Comparison of ENCODE assay signal across 23 cellular contexts in the genomic region with DNA sequence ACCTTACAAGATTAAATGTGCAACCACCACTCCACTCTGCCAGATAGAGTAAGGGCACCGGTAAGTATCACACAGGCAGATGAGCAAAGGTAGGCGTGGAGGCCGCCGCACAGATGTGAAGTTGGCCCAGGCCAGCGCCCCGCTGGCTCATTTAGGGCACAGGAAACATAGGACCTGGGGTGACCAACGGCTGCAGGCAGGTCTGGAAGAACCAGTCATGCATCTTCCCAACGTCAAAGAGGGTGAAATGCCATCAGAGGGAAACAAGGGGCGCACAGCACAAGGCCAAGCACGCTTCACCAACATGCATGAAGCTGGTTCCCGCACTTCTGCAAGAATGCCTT. TPM values are rescaled to one million over a fixed set of nuclear protein-coding genes. Genes with fewer than 3 reads are reported as not detected.
DNase-seq lines count a peak whose midpoint lies in the region; ATAC-seq and TF ChIP-seq lines count a peak whose summit lies in the region.
"Had no signal": no experiment of that assay in that cellular context is flagged by ENCODE, and none has a peak within 500 bp of the region (broad histone marks: within the 10 kb centered on the region; RNA-seq: fewer than 3 reads in every experiment).

No MANE protein-coding gene starts in this region.

- DNase-seq in H9 (no peak), esophagus squamous epithelium (lab: John Stamatoyannopoulos, UW) (no peak), adrenal gland (no peak), OCI-M2 (lab: John Stamatoyannopoulos, UW; ENCODE audit: unreplicated experiment) (no peak)
- DNase-seq in stimulated activated naive CD4-positive, alpha-beta T cell treated with Interleukin-2 at 50 U/mL for 16 hours (lab: John Stamatoyannopoulos, UW) = no peak
- DNase-seq: Caco-2, DMS153, GM23248, NCI-H1048, NCI-H1436 treated with DMSO at 0.1 percent for 48 hours, NCI-H2029 treated with DMSO at 0.1 percent for 48 hours, NCI-H2171 treated with DMSO at 0.1 percent for 48 hours, NCI-H748 treated with DMSO at 0.1 percent for 48 hours had no signal

- H3K4me2 ChIP-seq in BLaER1 = peak overlapping the region; percentile 48
- H3K4me2 ChIP-seq in H9 (ENCODE audit: insufficient read depth, insufficient read length, low read length) = no peak overlapping the region
- H3K4me2 ChIP-seq: A549, KMS-11 had no signal

- no peak overlapping the region for H3K18ac ChIP-seq in H9 (ENCODE audit: insufficient read length, low read depth, low read length)

- H3K27ac ChIP-seq in BLaER1 (no peak overlapping the region), H9 (ENCODE audit: insufficient read length, low read depth, low read length) (no peak overlapping the region), esophagus squamous epithelium (peak overlapping the region in 3 of 4 donors; percentile 25 to 50 (median 45)), neutrophil (peak overlapping the region; percentile 97), adrenal gland (peak overlapping the region in 2 of 5 donors; percentile 59 to 76)
- H3K27ac ChIP-seq: A549, C4-2B, GM23248, KMS-11, SK-N-MC had no signal

- H3K4ac ChIP-seq in H9 (ENCODE audit: low read depth, low read length) = no peak overlapping the region

- peaks cover 56% of the 10 kb centered on the region for H3K4me1 ChIP-seq in BLaER1
- no peaks in the 10 kb centered on the region for H3K4me1 ChIP-seq in H9 (ENCODE audit: insufficient read depth, low read length)
- peaks cover 0 to 11% (median 0%) of the 10 kb centered on the region in 3 donors for H3K4me1 ChIP-seq in esophagus squamous epithelium
- H3K4me1 ChIP-seq in neutrophil (ENCODE audit: control insufficient read depth in 1 of 2, insufficient read depth in 1 of 2, low read depth in 1 of 2, low read length in 1 of 2) = peaks cover 79 to 82% of the 10 kb centered on the region in 2 experiments
- peaks cover 5 to 15% of the 10 kb centered on the region in 2 donors for H3K4me1 ChIP-seq in adrenal gland (replicated peaks in 1 of 2)
- H3K4me1 ChIP-seq: Caco-2 had no signal

- H2BK12ac ChIP-seq in H9 (ENCODE audit: insufficient read length, low read depth, low read length) = no peak overlapping the region

- H4K5ac ChIP-seq in H9 (ENCODE audit: insufficient read length, low read depth, low read length) = no peak overlapping the region

- TF ChIP-seq POLR2A in esophagus squamous epithelium (IDR thresholded peaks at IDR 0.05) (no peak), adrenal gland (IDR thresholded peaks at IDR 0.05) (no peak)

- peaks cover 6 to 9% of the 10 kb centered on the region in 2 experiments for H3K4me1 Mint-ChIP-seq in H9

- H4K91ac ChIP-seq in H9 (ENCODE audit: insufficient read length, low read depth, low read length) = no peak overlapping the region

- H3K4me3 ChIP-seq in BLaER1 = no peak overlapping the region
- H3K4me3 ChIP-seq in esophagus squamous epithelium = no peak overlapping the region
- peak overlapping the region; percentile 8 to 21 for H3K4me3 ChIP-seq in neutrophil (ENCODE audit: low read depth in 1 of 2, low read length in 1 of 2)
- no peak overlapping the region for H3K4me3 ChIP-seq in adrenal gland
- H3K4me3 ChIP-seq: A549, GM23248, SK-N-MC had no signal

- H4K20me1 ChIP-seq in BLaER1 (peaks cover 19% of the 10 kb centered on the region; the same call in 1 of the 2 replicates), H9 (ENCODE audit: control insufficient read depth, insufficient read depth, insufficient read length) (peaks cover 2% of the 10 kb centered on the region)

- intact Hi-C loops in esophagus squamous epithelium (cut with DNase I) (no loop called here), adrenal gland (cut with DNase I) (no loop called here)

- no peak overlapping the region for H3K56ac ChIP-seq in H9 (ENCODE audit: insufficient read length, low read depth, low read length)

- H3K36me3 ChIP-seq in BLaER1 (peaks cover 72% of the 10 kb centered on the region), esophagus squamous epithelium (peaks cover 0 to 60% (median 0%) of the 10 kb centered on the region in 3 donors), neutrophil (peaks cover 57% of the 10 kb centered on the region), adrenal gland (replicated peaks in 1 of 2) (peaks cover 0 to 16% of the 10 kb centered on the region in 2 donors)

- no peak overlapping the region for H3K9ac ChIP-seq in BLaER1
- no peak overlapping the region for H3K9ac ChIP-seq in H9 (ENCODE audit: extremely low read depth, insufficient read length, low read length)
- H3K9ac ChIP-seq: GM23248, KMS-11 had no signal

- H2BK120ac ChIP-seq in H9 (ENCODE audit: low read depth, low read length, poor library complexity, severe bottlenecking) = no peak overlapping the region

- no peaks in the 10 kb centered on the region for H3K27me3 ChIP-seq in BLaER1
- no peaks in the 10 kb centered on the region for H3K27me3 ChIP-seq in H9 (ENCODE audit: insufficient read depth, low read length)
- H3K27me3 ChIP-seq in esophagus squamous epithelium = no peaks in the 10 kb centered on the region
- no peaks in the 10 kb centered on the region for H3K27me3 ChIP-seq in neutrophil
- H3K27me3 ChIP-seq in adrenal gland = no peaks in the 10 kb centered on the region

- no peak overlapping the region for H2BK5ac ChIP-seq in H9 (ENCODE audit: insufficient read length, low read length)

- no peak overlapping the region for H2BK15ac ChIP-seq in H9 (ENCODE audit: low read depth, low read length)

- no peak overlapping the region for H3T11ph ChIP-seq in H9 (ENCODE audit: low read length)

- no peak overlapping the region for H2AFZ ChIP-seq in H9 (ENCODE audit: low read length)
- H2AFZ ChIP-seq: GM23248 had no signal

- H4K8ac ChIP-seq in H9 (replicated peaks; ENCODE audit: insufficient read length, low read depth, low read length) = no peak overlapping the region

- no peaks in the 10 kb centered on the region for H3K79me2 ChIP-seq in H9 (ENCODE audit: insufficient read depth, low read length)

- H3K23ac ChIP-seq in H9 (ENCODE audit: insufficient read length, low read depth, low read length) = no peak overlapping the region

- no peak for ATAC-seq in GM21515 (IDR thresholded peaks at IDR 0.05; ENCODE audit: unreplicated experiment)
- ATAC-seq: A549 had no signal

- no peaks in the 10 kb centered on the region for H3K9me3 Mint-ChIP-seq in H9

- no peaks in the 10 kb centered on the region for H3K27me3 Mint-ChIP-seq in H9 (ENCODE audit: low read depth)

- H3K14ac ChIP-seq in H9 (ENCODE audit: insufficient read depth, low read length) = no peak overlapping the region

- no peak overlapping the region for H2BK20ac ChIP-seq in H9 (ENCODE audit: low read depth, low read length, poor library complexity, severe bottlenecking)

- H2AK5ac ChIP-seq in H9 (ENCODE audit: insufficient read length, low read length) = no peak overlapping the region

- no peaks in the 10 kb centered on the region for H3K9me3 ChIP-seq in BLaER1
- no peaks in the 10 kb centered on the region for H3K9me3 ChIP-seq in H9 (ENCODE audit: control insufficient read depth, low read depth, low read length)
- no peaks in the 10 kb centered on the region for H3K9me3 ChIP-seq in esophagus squamous epithelium
- no peaks in the 10 kb centered on the region for H3K9me3 ChIP-seq in neutrophil
- no peaks in the 10 kb centered on the region for H3K9me3 ChIP-seq in adrenal gland (replicated peaks in 1 of 3)
- H3K9me3 ChIP-seq: A549, Caco-2 had no signal

- no CpG with 5 or more reads among the region's 11 CpGs for WGBS in H9 (ENCODE audit: extremely low coverage, insufficient read length, low lambda C conversion rate)
- 86 to 89% methylated on average over 10 to 11 of the region's 11 CpGs for WGBS in esophagus squamous epithelium, 2 donors
- WGBS in adrenal gland, 4 donors = 89 to 96% (median 92%) methylated on average over 11 of the region's 11 CpGs

- H3K4me3 Mint-ChIP-seq in H9 = no peak overlapping the region; a peak in 1 of 5 replicates

- TF ChIP-seq CTCF in H9 (conservative IDR thresholded peaks at IDR 0.05) = no peak
- no peak for TF ChIP-seq CTCF in esophagus squamous epithelium (IDR thresholded peaks at IDR 0.05)
- TF ChIP-seq CTCF in neutrophil (IDR thresholded peaks at IDR 0.05) = no peak
- no peak for TF ChIP-seq CTCF in adrenal gland (IDR thresholded peaks at IDR 0.05)

- H3K36me3 Mint-ChIP-seq in H9 (ENCODE audit: insufficient read depth in 1 of 3, low read depth in 3 of 3) = peaks cover 43 to 88% (median 77%) of the 10 kb centered on the region in 3 experiments; a peak in 6 of 7 replicates

- H3K79me1 ChIP-seq in H9 (ENCODE audit: insufficient read depth, low read depth, low read length, poor library complexity, severe bottlenecking) = no peaks in the 10 kb centered on the region

- H3K23me2 ChIP-seq in H9 (ENCODE audit: insufficient read length, low read depth, low read length, poor library complexity, severe bottlenecking) = no peaks in the 10 kb centered on the region

- peak overlapping the region in 2 of 3 experiments; percentile 17 to 65; a peak in 2 of 7 replicates for H3K27ac Mint-ChIP-seq in H9

RNA-seq across cellular contexts. Expression of a gene that starts 31.7 kb away (rescaled TPM):
- total RNA-seq in H9 (2021) (0.50 and 0.61 TPM in 2 replicates), esophagus squamous epithelium (under 1 TPM in 1 of 4 donors, not detected in 3; 0.19 TPM), adrenal gland (not detected)
- under 1 TPM in 1 of 3 donors, not detected in 2; 0.10 TPM for polyA plus RNA-seq in adrenal gland
- total RNA-seq: Caco-2, GM23248, M059J, NCI-H460, Right ventricle myocardium inferior had no signal
- polyA plus RNA-seq: GM23248 had no signal

RNA-seq across cellular contexts. Expression of a gene that starts 46.8 kb away (rescaled TPM):
- total RNA-seq in H9 (2021) = 222 and 231 TPM in 2 replicates
- 10 to 100 TPM in 3 of 4 donors, 1 to 10 TPM in 1; 7.7 to 44.8 (median 12.0) TPM for total RNA-seq in esophagus squamous epithelium
- 10 to 100 TPM; 33.9 to 59.1 (median 43.4) TPM for total RNA-seq in adrenal gland
- 10 to 100 TPM; 23.2 to 45.3 (median 42.8) TPM for polyA plus RNA-seq in adrenal gland

Comparison
In these comparisons a context has a peak if more than half of its experiments do, and no peak if none do; other contexts are left out.
1. H3K27ac ChIP-seq: peak in esophagus squamous epithelium (3 of 4) and neutrophil (single experiment); none in BLaER1 (single experiment) and H9 (single experiment).
2. H3K4me3 ChIP-seq: peak in neutrophil (2 of 2); none in BLaER1 (single experiment), esophagus squamous epithelium (0 of 4) and adrenal gland (0 of 4).